In genomic region chr22:28103596-28103995, GRCh38 we compare ENCODE assay signal across 16 cellular contexts.
"Had no signal": no experiment of that assay in that cellular context is flagged by ENCODE, and none has a peak within 500 bp of the region (broad histone marks: within the 10 kb centered on the region; RNA-seq: fewer than 3 reads in every experiment).

No MANE protein-coding gene starts in this region.

- H3K4me3 Mint-ChIP-seq: activated naive CD4-positive, alpha-beta T cell treated with anti-CD3 and anti-CD28 coated beads, Interleukin-2, amount 10 ng/mL, durations not matched to agents 7 days and 5 days; central memory CD8-positive, alpha-beta T cell; effector memory CD8-positive, alpha-beta T cell; mesothelial cell of epicardium; neural progenitor cell; stimulated activated effector memory CD8-positive, alpha-beta T cell treated with anti-CD3 and anti-CD28 coated beads, Interleukin-12 subunit alpha, Interleukin-12 subunit beta, amount 100 ng/mL, for 72 hours had no signal

- H2AFZ ChIP-seq: neural progenitor cell had no signal

- ATAC-seq: effector memory CD8-positive, alpha-beta T cell; gastrocnemius medialis; stimulated activated effector memory CD8-positive, alpha-beta T cell treated with anti-CD3 and anti-CD28 coated beads, Interleukin-12 subunit alpha, Interleukin-12 subunit beta, amount 100 ng/mL, for 72 hours had no signal

- H3K27ac Mint-ChIP-seq: activated naive CD4-positive, alpha-beta T cell treated with anti-CD3 and anti-CD28 coated beads, Interleukin-2, amount 10 ng/mL, durations not matched to agents 7 days and 5 days; activated T-helper 2 cell treated with anti-CD3 and anti-CD28 coated beads, Interferon-gamma antibody, Interleukin-2, Interleukin-4, amounts not matched to agents 10 μg/mL and 5 μg/mL and 100 μg/mL, durations not matched to agents 14 hours and 24 hours and 36 hours; effector memory CD8-positive, alpha-beta T cell; mesothelial cell of epicardium; stimulated activated effector memory CD8-positive, alpha-beta T cell treated with anti-CD3 and anti-CD28 coated beads, Interleukin-12 subunit alpha, Interleukin-12 subunit beta, amount 100 ng/mL, for 72 hours had no signal

- H3K9me3 Mint-ChIP-seq: activated naive CD4-positive, alpha-beta T cell treated with anti-CD3 and anti-CD28 coated beads, Interleukin-2, amount 10 ng/mL, durations not matched to agents 7 days and 5 days; activated T-helper 2 cell treated with anti-CD3 and anti-CD28 coated beads, Interferon-gamma antibody, Interleukin-2, Interleukin-4, amounts not matched to agents 10 μg/mL and 5 μg/mL and 100 μg/mL, durations not matched to agents 14 hours and 24 hours and 36 hours; central memory CD8-positive, alpha-beta T cell; effector memory CD8-positive, alpha-beta T cell; mesothelial cell of epicardium; neural progenitor cell; stimulated activated effector memory CD8-positive, alpha-beta T cell treated with anti-CD3 and anti-CD28 coated beads, Interleukin-12 subunit alpha, Interleukin-12 subunit beta, amount 100 ng/mL, for 72 hours had no signal

- H3K36me3 ChIP-seq: neural progenitor cell had no signal

- H3K36me3 Mint-ChIP-seq: activated naive CD4-positive, alpha-beta T cell treated with anti-CD3 and anti-CD28 coated beads, Interleukin-2, amount 10 ng/mL, durations not matched to agents 7 days and 5 days; stimulated activated effector memory CD8-positive, alpha-beta T cell treated with anti-CD3 and anti-CD28 coated beads, Interleukin-12 subunit alpha, Interleukin-12 subunit beta, amount 100 ng/mL, for 72 hours had no signal

- H3K27ac ChIP-seq: epithelial cell of prostate, neural progenitor cell, pancreas, tibial artery had no signal

- H3K4me1 ChIP-seq: gastrocnemius medialis, pancreas had no signal

- H3K27me3 Mint-ChIP-seq: activated naive CD4-positive, alpha-beta T cell treated with anti-CD3 and anti-CD28 coated beads, Interleukin-2, amount 10 ng/mL, durations not matched to agents 7 days and 5 days; central memory CD8-positive, alpha-beta T cell; effector memory CD8-positive, alpha-beta T cell had no signal

- FAIRE-seq: keratinocyte, pancreas, small intestine had no signal

- H3K27me3 ChIP-seq: adrenal gland, gastrocnemius medialis, neural progenitor cell, pancreas, tibial artery had no signal

- H3K4me1 Mint-ChIP-seq: activated naive CD4-positive, alpha-beta T cell treated with anti-CD3 and anti-CD28 coated beads, Interleukin-2, amount 10 ng/mL, durations not matched to agents 7 days and 5 days; central memory CD8-positive, alpha-beta T cell; stimulated activated effector memory CD8-positive, alpha-beta T cell treated with anti-CD3 and anti-CD28 coated beads, Interleukin-12 subunit alpha, Interleukin-12 subunit beta, amount 100 ng/mL, for 72 hours had no signal

- H3K4me3 ChIP-seq: adrenal gland, gastrocnemius medialis, neural progenitor cell, pancreas, tibial artery had no signal

- H3K9me3 ChIP-seq: adrenal gland, gastrocnemius medialis, pancreas, tibial artery had no signal

- H3K9ac ChIP-seq: neural progenitor cell had no signal

- H3K4me2 ChIP-seq: neural progenitor cell had no signal

- DNase-seq: activated CD4-positive, alpha-beta T cell treated with anti-CD3 and anti-CD28 coated beads, Interleukin-2, amount 50 U/mL, for 1 hour; activated naive CD4-positive, alpha-beta T cell treated with anti-CD3 and anti-CD28 coated beads, Interleukin-2, amount 10 ng/mL, durations not matched to agents 7 days and 5 days; adrenal gland; effector memory CD8-positive, alpha-beta T cell; gastrocnemius medialis; pancreas; small intestine; T-helper 2 cell; tibial artery had no signal
